1 cellular context compared by ENCODE assay signal in the genomic region with DNA sequence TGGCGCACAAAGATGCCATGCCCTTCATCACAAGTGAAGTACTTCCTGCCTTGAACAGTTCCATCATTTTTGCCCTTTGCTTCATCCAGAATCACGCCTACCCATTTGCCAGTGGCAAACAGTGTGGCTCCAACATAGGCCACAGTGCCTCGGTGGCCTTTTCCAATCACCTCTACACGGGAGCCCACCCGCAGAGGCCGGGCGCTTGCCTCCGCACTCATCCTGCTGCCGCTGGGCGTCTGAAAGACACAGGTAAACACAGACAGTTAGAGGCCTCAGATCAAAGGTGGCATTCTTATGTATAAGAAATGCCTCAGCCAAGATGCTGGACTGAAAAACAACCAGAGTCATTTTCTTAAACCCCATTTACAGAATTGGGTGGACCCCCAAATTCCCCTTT.
TF ChIP-seq lines count a peak whose summit lies in the region.

No MANE protein-coding gene starts in this region.

TF ChIP-seq in H1, 55 proteins besides CTCF, POLR2A, EP300 and RAD21:
- TF ChIP-seq HDAC6 (IDR thresholded peaks at IDR 0.05; ENCODE audit: low read depth, low read length) (no peak), SIRT6 (IDR thresholded peaks at IDR 0.05; ENCODE audit: low read length) (no peak), NANOG (IDR thresholded peaks at IDR 0.05; ENCODE audit: insufficient read depth, low read depth, low read length, poor library complexity, severe bottlenecking) (no peak), BCL11A (IDR thresholded peaks at IDR 0.05; ENCODE audit: low read depth in 2 of 2, low read length in 2 of 2) (no peak), SP2 (IDR thresholded peaks at IDR 0.05; ENCODE audit: low read length) (no peak), CBX5 (IDR thresholded peaks at IDR 0.05; ENCODE audit: low read depth, low read length) (no peak), CBX8 (IDR thresholded peaks at IDR 0.05; ENCODE audit: borderline replicate concordance, low read depth, low read length) (no peak), POU5F1 (IDR thresholded peaks at IDR 0.05; ENCODE audit: low read depth, low read length) (no peak), FOSL1 (IDR thresholded peaks at IDR 0.05; ENCODE audit: insufficient read depth, low read depth, low read length) (no peak), ASH2L (IDR thresholded peaks at IDR 0.05; ENCODE audit: low read length) (no peak), CHD1 (IDR thresholded peaks at IDR 0.05; ENCODE audit: low read depth, low read length) (no peak), PHF8 (conservative IDR thresholded peaks at IDR 0.05; ENCODE audit: low read depth, low read length) (no peak), KDM1A (IDR thresholded peaks at IDR 0.05; ENCODE audit: borderline replicate concordance, low read length) (no peak), ZNF274 (IDR thresholded peaks at IDR 0.05; ENCODE audit: borderline replicate concordance, extremely low read depth, low read length) (no peak), SIX5 (IDR thresholded peaks at IDR 0.05; ENCODE audit: low read depth, low read length) (no peak), RNF2 (IDR thresholded peaks at IDR 0.05; ENCODE audit: borderline replicate concordance, low read depth, low read length, missing control alignments, poor library complexity, severe bottlenecking) (no peak), SP1 (IDR thresholded peaks at IDR 0.05; ENCODE audit: low read depth, low read length) (no peak)
